In genomic region chr13:94601446-94602431, GRCh38 we compare ENCODE assay signal across 8 cellular contexts. TPM values are rescaled to one million over a fixed set of nuclear protein-coding genes. Genes with fewer than 3 reads are reported as not detected.
A peak's percentile ranks its signal among the peaks of the same experiment; 100 is the strongest.
DNase-seq lines count a peak whose midpoint lies in the region; ATAC-seq, FAIRE-seq and TF ChIP-seq lines count a peak whose summit lies in the region.

Gene GPR180, plus strand, starts transcription at chr13:94601857. Its CDS starts 71 bp downstream, at chr13:94601928.

- H3K9ac ChIP-seq in adipocyte (ENCODE audit: low read length), result peak within 1 kb of the TSS; percentile 94

- H3K36me3 ChIP-seq in adipocyte (ENCODE audit: control insufficient read depth, insufficient read depth, low read length, severe bottlenecking) (peaks cover 14% of the 10 kb centered on the region), cardiac muscle cell (peaks cover 5% of the 10 kb centered on the region), pancreas (no peaks in the 10 kb centered on the region), thyroid gland (peaks cover 0 to 8% of the 10 kb centered on the region in 2 donors)

- peak; percentile 94 for DNase-seq in NCI-H128 (lab: John Stamatoyannopoulos, UW; ENCODE audit: unreplicated experiment)
- peak; percentile 98 to 99 for DNase-seq in SW 1271 (lab: John Stamatoyannopoulos, UW)
- peak; percentile 100 for DNase-seq in adipocyte (ENCODE audit: low read depth)
- DNase-seq in cardiac muscle cell (ENCODE audit: low read depth in 1 of 2, low spot score in 1 of 2), result peak; percentile 98 to 100
- peak; percentile 92 to 97 (median 96) for DNase-seq in pancreas
- peak; percentile 98 to 99 for DNase-seq in thyroid gland

- peak in 1 of 2 donors; percentile 92 for TF ChIP-seq POLR2A in thyroid gland (IDR thresholded peaks at IDR 0.05)

- WGBS in pancreas, 2 donors, result 0 to 1% methylated on average over 60 to 71 of the region's 71 CpGs
- WGBS in thyroid gland, 2 donors, result 0 to 2% methylated on average over 23 to 37 of the region's 71 CpGs

- intact Hi-C loops in pancreas (cut with DNase I) (no loop called here), thyroid gland (cut with DNase I) (no loop called here)

- FAIRE-seq in pancreas (lab: Jason Lieb, UNC), result peak; percentile 95

- H3K9me3 ChIP-seq in adipocyte (ENCODE audit: control insufficient read depth, low read length) (no peaks in the 10 kb centered on the region), cardiac muscle cell (ENCODE audit: low read depth) (no peaks in the 10 kb centered on the region), pancreas (no peaks in the 10 kb centered on the region), thyroid gland (no peaks in the 10 kb centered on the region)

- TF ChIP-seq CTCF in GM12875 (IDR thresholded peaks at IDR 0.05; ENCODE audit: borderline replicate concordance, insufficient read depth, low read depth, low read length) (no peak), cardiac muscle cell (IDR thresholded peaks at IDR 0.05; ENCODE audit: low read depth, low read length) (no peak), pancreas (IDR thresholded peaks at IDR 0.05) (no peak), thyroid gland (IDR thresholded peaks at IDR 0.05) (no peak)

- H3K27ac ChIP-seq in cardiac muscle cell (no peak within 1 kb of the TSS), pancreas (peak within 1 kb of the TSS; percentile 67 to 91 (median 82)), thyroid gland (peak within 1 kb of the TSS; percentile 82 to 93 (median 89))

- ATAC-seq in HG02759 (IDR thresholded peaks at IDR 0.05; ENCODE audit: unreplicated experiment) (peak; percentile 99), pancreas (peak; percentile 99 to 100 (median 99))

- H3K4me3 ChIP-seq in GM12875 (ENCODE audit: low read depth, low read length) (peak within 1 kb of the TSS; percentile 95), adipocyte (ENCODE audit: low read length) (peak within 1 kb of the TSS; percentile 96), cardiac muscle cell (peak within 1 kb of the TSS; percentile 42), pancreas (peak within 1 kb of the TSS; percentile 69 to 98 (median 91)), thyroid gland (replicated peaks in 1 of 3) (peak within 1 kb of the TSS; percentile 51 to 97 (median 65))

- H3K4me1 ChIP-seq in adipocyte (ENCODE audit: control insufficient read depth, insufficient read depth, low read length) (peaks cover 22% of the 10 kb centered on the region), cardiac muscle cell (ENCODE audit: low read depth) (peaks cover 8% of the 10 kb centered on the region), pancreas (peaks cover 0 to 12% (median 3%) of the 10 kb centered on the region in 3 donors), thyroid gland (peaks cover 0 to 11% of the 10 kb centered on the region in 2 donors)

- H3K27me3 ChIP-seq in adipocyte (replicated peaks; ENCODE audit: control insufficient read depth, insufficient read depth, low read length) (no peaks in the 10 kb centered on the region), cardiac muscle cell (no peaks in the 10 kb centered on the region), pancreas (no peaks in the 10 kb centered on the region), thyroid gland (no peaks in the 10 kb centered on the region)

RNA-seq across cellular contexts. Expression of gene GPR180, which starts in this region (rescaled TPM):
- total RNA-seq in cardiac muscle cell, result 3.9 and 4.1 TPM in 2 replicates
- 4.1 and 4.5 TPM in 2 replicates for polyA plus RNA-seq in cardiac muscle cell
- 1 to 10 TPM; 1.9 to 3.2 (median 2.3) TPM for total RNA-seq in pancreas
- polyA plus RNA-seq in pancreas, result 1 to 10 TPM; 1.0 to 2.5 TPM
- total RNA-seq in thyroid gland, result 10 to 100 TPM; 10.4 to 13.3 (median 10.9) TPM

Comparison
In these comparisons a context has a peak if more than half of its experiments do, and no peak if none do; other contexts are left out.
1. H3K4me3 ChIP-seq: peak in every context shown above with its lines; median percentile 96 in adipocyte; 95 in GM12875; 91 in pancreas; 65 in thyroid gland; 42 in cardiac muscle cell.